Comparison of ENCODE assay signal across 8 cellular contexts in the genomic region with DNA sequence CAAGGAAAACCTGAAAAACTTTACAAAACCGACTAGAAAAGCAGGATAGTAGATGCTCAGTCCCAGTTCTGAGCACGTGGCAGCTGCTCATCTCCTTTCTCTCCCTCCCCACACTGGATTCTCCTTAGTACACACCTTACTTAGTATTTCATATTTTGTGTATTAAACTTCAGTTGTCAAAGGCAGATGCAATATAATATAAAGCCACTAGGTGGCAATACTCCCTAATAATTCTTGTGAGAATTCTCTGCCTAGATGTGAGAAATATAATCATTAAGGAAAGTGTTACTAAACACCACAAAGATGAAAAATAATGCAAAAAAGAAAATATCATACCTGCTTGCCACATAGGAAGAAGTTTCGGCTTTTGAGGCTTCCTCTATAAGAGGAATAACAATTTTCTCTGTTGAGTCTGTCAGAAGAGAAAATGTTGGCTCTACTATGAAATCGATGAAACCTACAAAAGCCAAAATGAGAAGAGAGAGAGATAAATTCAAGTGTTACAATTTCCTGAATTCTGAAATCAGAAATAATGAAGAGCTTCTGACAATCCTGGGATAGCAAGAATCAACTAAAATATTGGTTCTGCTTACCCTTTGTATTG.
DNase-seq lines count a peak whose midpoint lies in the region; ATAC-seq, FAIRE-seq and TF ChIP-seq lines count a peak whose summit lies in the region.

No MANE protein-coding gene starts in this region.

- no peak overlapping the region for H3K27ac ChIP-seq in pancreas

- H3K36me3 ChIP-seq in pancreas: no peaks in the 10 kb centered on the region

- H3K27me3 Mint-ChIP-seq in activated T-cell treated with anti-CD3 and anti-CD28 coated beads, Interleukin-2, amount 50 U/mL, for 72 hours (ENCODE audit: low read depth): peaks cover 7% of the 10 kb centered on the region
- peaks cover 5% of the 10 kb centered on the region for H3K27me3 Mint-ChIP-seq in activated T-helper 1 cell treated with anti-CD3 and anti-CD28 coated beads, Interleukin-12 subunit alpha, Interleukin-12 subunit beta, Interleukin-2, Interleukin-4 antibody, amounts not matched to agents 30 ng/mL and 10 ng/mL and 1 ng/mL, durations not matched to agents 14 hours and 24 hours and 36 hours (ENCODE audit: insufficient read depth)

- ATAC-seq in GM21381 (IDR thresholded peaks at IDR 0.05; ENCODE audit: unreplicated experiment) (peak; percentile 77), pancreas (peak in 3 of 4 donors; percentile 68 to 79 (median 77))
- no peak for ATAC-seq in activated T-cell treated with anti-CD3 and anti-CD28 coated beads, Interleukin-2, amount 50 U/mL, for 72 hours (replicated peaks in 1 of 2)

- H3K4me3 ChIP-seq in fibroblast of mammary gland (ENCODE audit: control insufficient read depth, low read depth, low read length) (no peak overlapping the region), pancreas (no peak overlapping the region)

- no peaks in the 10 kb centered on the region for H3K9me3 Mint-ChIP-seq in activated T-cell treated with anti-CD3 and anti-CD28 coated beads, Interleukin-2, amount 50 U/mL, for 72 hours
- no peaks in the 10 kb centered on the region for H3K9me3 Mint-ChIP-seq in activated T-helper 1 cell treated with anti-CD3 and anti-CD28 coated beads, Interleukin-12 subunit alpha, Interleukin-12 subunit beta, Interleukin-2, Interleukin-4 antibody, amounts not matched to agents 30 ng/mL and 10 ng/mL and 1 ng/mL, durations not matched to agents 14 hours and 24 hours and 36 hours

- 26 to 28% methylated on average over 4 of the region's 4 CpGs for WGBS in pancreas, 2 donors

- no peaks in the 10 kb centered on the region for H3K27me3 ChIP-seq in pancreas

- intact Hi-C loops in pancreas (cut with DNase I): loop anchor here in 2 of 3 donors (5.0 kb wide), 1 partner anchor 466 kb away; no protein-coding TSS in a partner anchor
- intact Hi-C loops in activated T-helper 1 cell treated with anti-CD3 and anti-CD28 coated beads, Interleukin-12 subunit alpha, Interleukin-12 subunit beta, Interleukin-2, Interleukin-4 antibody, amounts not matched to agents 30 ng/mL and 10 ng/mL and 1 ng/mL, durations not matched to agents 14 hours and 24 hours and 36 hours (cut with micrococcal nuclease): loop anchor here (1.0 kb wide), 2 partner anchors 464 to 794 kb away; no protein-coding TSS in a partner anchor

- H3K4me1 ChIP-seq in pancreas: no peaks in the 10 kb centered on the region

- DNase-seq in COR-L47 (lab: John Stamatoyannopoulos, UW) (peak; percentile 52), M059J (ENCODE audit: low read depth) (peak; percentile 47), SK-N-DZ (ENCODE audit: low spot score) (peak; percentile 59), fibroblast of mammary gland (ENCODE audit: low read depth) (peak; percentile 49), pancreas (no peak)
- DNase-seq in activated T-cell treated with anti-CD3 and anti-CD28 coated beads, Interleukin-2, amount 50 U/mL, for 72 hours: no peak
- DNase-seq in activated T-helper 1 cell treated with anti-CD3 and anti-CD28 coated beads, Interleukin-12 subunit alpha, Interleukin-12 subunit beta, Interleukin-2, Interleukin-4 antibody, amounts not matched to agents 30 ng/mL and 10 ng/mL and 1 ng/mL, durations not matched to agents 14 hours and 24 hours and 36 hours (ENCODE audit: low spot score): no peak

- no peaks in the 10 kb centered on the region for H3K9me3 ChIP-seq in pancreas

- no peaks in the 10 kb centered on the region for H3K36me3 Mint-ChIP-seq in activated T-cell treated with anti-CD3 and anti-CD28 coated beads, Interleukin-2, amount 50 U/mL, for 72 hours (ENCODE audit: insufficient read depth in 2 of 2)
- H3K36me3 Mint-ChIP-seq in activated T-helper 1 cell treated with anti-CD3 and anti-CD28 coated beads, Interleukin-12 subunit alpha, Interleukin-12 subunit beta, Interleukin-2, Interleukin-4 antibody, amounts not matched to agents 30 ng/mL and 10 ng/mL and 1 ng/mL, durations not matched to agents 14 hours and 24 hours and 36 hours (ENCODE audit: low read depth): no peaks in the 10 kb centered on the region

- no peaks in the 10 kb centered on the region for H3K4me1 Mint-ChIP-seq in activated T-cell treated with anti-CD3 and anti-CD28 coated beads, Interleukin-2, amount 50 U/mL, for 72 hours (ENCODE audit: low read depth)
- H3K4me1 Mint-ChIP-seq in activated T-helper 1 cell treated with anti-CD3 and anti-CD28 coated beads, Interleukin-12 subunit alpha, Interleukin-12 subunit beta, Interleukin-2, Interleukin-4 antibody, amounts not matched to agents 30 ng/mL and 10 ng/mL and 1 ng/mL, durations not matched to agents 14 hours and 24 hours and 36 hours (ENCODE audit: low read depth): no peaks in the 10 kb centered on the region

- no peak overlapping the region for H3K4me3 Mint-ChIP-seq in activated T-cell treated with anti-CD3 and anti-CD28 coated beads, Interleukin-2, amount 50 U/mL, for 72 hours
- H3K4me3 Mint-ChIP-seq in activated T-helper 1 cell treated with anti-CD3 and anti-CD28 coated beads, Interleukin-12 subunit alpha, Interleukin-12 subunit beta, Interleukin-2, Interleukin-4 antibody, amounts not matched to agents 30 ng/mL and 10 ng/mL and 1 ng/mL, durations not matched to agents 14 hours and 24 hours and 36 hours: no peak overlapping the region

- peak; percentile 53 for TF ChIP-seq CTCF in fibroblast of mammary gland (conservative IDR thresholded peaks at IDR 0.05; ENCODE audit: control insufficient read depth, insufficient read depth, low read depth, low read length)
- TF ChIP-seq CTCF in pancreas (IDR thresholded peaks at IDR 0.05): peak; percentile 68 to 84 (median 76)

- peak; percentile 91 for FAIRE-seq in pancreas (lab: Jason Lieb, UNC)

- H3K27ac Mint-ChIP-seq in activated T-cell treated with anti-CD3 and anti-CD28 coated beads, Interleukin-2, amount 50 U/mL, for 72 hours: no peak overlapping the region
- H3K27ac Mint-ChIP-seq in activated T-helper 1 cell treated with anti-CD3 and anti-CD28 coated beads, Interleukin-12 subunit alpha, Interleukin-12 subunit beta, Interleukin-2, Interleukin-4 antibody, amounts not matched to agents 30 ng/mL and 10 ng/mL and 1 ng/mL, durations not matched to agents 14 hours and 24 hours and 36 hours: no peak overlapping the region

Comparison
In these comparisons a context has a peak if more than half of its experiments do, and no peak if none do; other contexts are left out.
1. DNase-seq: peak in COR-L47 (single experiment), M059J (single experiment), SK-N-DZ (single experiment) and fibroblast of mammary gland (single experiment); none in pancreas (0 of 6), activated T-cell treated with anti-CD3 and anti-CD28 coated beads, Interleukin-2, amount 50 U/mL, for 72 hours (0 of 2) and activated T-helper 1 cell treated with anti-CD3 and anti-CD28 coated beads, Interleukin-12 subunit alpha, Interleukin-12 subunit beta, Interleukin-2, Interleukin-4 antibody, amounts not matched to agents 30 ng/mL and 10 ng/mL and 1 ng/mL, durations not matched to agents 14 hours and 24 hours and 36 hours (single experiment).
2. ATAC-seq: peak in GM21381 (single experiment) and pancreas (3 of 4); none in activated T-cell treated with anti-CD3 and anti-CD28 coated beads, Interleukin-2, amount 50 U/mL, for 72 hours (0 of 2).